ENCODE assay signal across 11 cellular contexts in the genomic region with DNA sequence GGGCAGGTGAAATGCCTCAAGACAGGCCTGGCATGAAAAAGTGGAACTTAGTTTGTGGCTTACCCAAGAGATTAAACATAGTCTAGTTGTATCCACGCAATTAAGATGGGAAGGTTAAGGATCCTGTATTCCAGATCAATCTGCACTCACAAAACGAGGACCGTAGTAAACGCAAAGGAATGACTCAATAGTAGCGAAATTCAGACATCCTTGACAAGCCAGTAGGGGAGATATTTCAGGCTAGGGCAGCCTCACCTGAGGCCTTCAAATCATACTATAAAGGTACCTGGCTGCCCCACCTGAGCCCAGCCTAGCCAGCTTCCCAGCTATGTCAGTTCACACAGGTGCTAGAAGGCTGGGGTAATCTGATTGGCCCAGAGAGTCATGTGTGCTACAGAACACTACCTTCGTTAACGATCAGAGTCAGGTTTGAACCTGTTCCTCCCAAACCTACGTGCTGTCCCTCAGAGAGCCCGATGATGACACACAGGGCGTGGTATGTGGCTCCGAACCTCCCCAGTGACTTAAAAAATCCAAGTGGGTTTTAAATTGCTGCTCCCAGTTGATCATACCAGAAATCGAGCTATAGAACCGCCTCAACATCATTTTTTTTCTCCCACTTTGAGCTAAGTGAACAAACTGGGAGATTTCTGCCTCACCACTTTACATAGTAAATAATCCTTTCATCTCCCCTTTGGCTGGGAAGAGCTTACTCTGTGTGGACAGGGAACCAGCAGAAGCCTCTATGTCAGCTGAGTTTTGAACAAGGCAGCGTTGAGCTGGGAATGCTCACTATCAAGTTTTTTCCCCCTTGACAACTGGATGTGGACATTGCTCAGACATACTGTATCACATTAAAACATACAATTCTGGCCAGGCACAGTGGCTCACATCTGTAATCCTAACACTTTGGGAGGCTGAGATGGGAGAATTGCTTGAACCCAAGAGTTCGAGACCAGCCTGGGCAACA. TPM values are rescaled to one million over a fixed set of nuclear protein-coding genes. Genes with fewer than 3 reads are reported as not detected.
DNase-seq lines count a peak whose midpoint lies in the region; ATAC-seq and TF ChIP-seq lines count a peak whose summit lies in the region.
"Had no signal": no experiment of that assay in that cellular context is flagged by ENCODE, and none has a peak within 500 bp of the region (broad histone marks: within the 10 kb centered on the region; RNA-seq: fewer than 3 reads in every experiment).

No MANE protein-coding gene starts in this region.

- peak; percentile 45 for ATAC-seq in body of pancreas
- no peak for ATAC-seq in GM19463 (IDR thresholded peaks at IDR 0.05; ENCODE audit: unreplicated experiment)
- ATAC-seq in HG03095 (IDR thresholded peaks at IDR 0.05; ENCODE audit: unreplicated experiment) = no peak

- intact Hi-C loops in body of pancreas (cut with DNase I) (no loop called here), tibial artery (cut with DNase I; ENCODE audit: low total_unique reads) (no loop called here)

- no peak for TF ChIP-seq CTCF in body of pancreas (IDR thresholded peaks at IDR 0.05)
- no peak for TF ChIP-seq CTCF in tibial artery (IDR thresholded peaks at IDR 0.05)

- H3K9me3 ChIP-seq in body of pancreas = no peaks in the 10 kb centered on the region
- H3K9me3 ChIP-seq in muscle layer of colon (ENCODE audit: low read length) = no peaks in the 10 kb centered on the region
- no peaks in the 10 kb centered on the region for H3K9me3 ChIP-seq in tibial artery
- H3K9me3 ChIP-seq: ascending aorta had no signal

- H3K27me3 ChIP-seq in body of pancreas (no peaks in the 10 kb centered on the region), muscle layer of colon (ENCODE audit: control insufficient read depth in 1 of 2, insufficient read depth in 2 of 2, low read length in 2 of 2) (no peaks in the 10 kb centered on the region), tibial artery (no peaks in the 10 kb centered on the region)
- H3K27me3 ChIP-seq: ascending aorta had no signal

- H3K36me3 ChIP-seq in body of pancreas (replicated peaks in 1 of 2; ENCODE audit: insufficient read depth in 1 of 2, low read depth in 2 of 2) = no peaks in the 10 kb centered on the region
- no peaks in the 10 kb centered on the region for H3K36me3 ChIP-seq in muscle layer of colon (ENCODE audit: insufficient read depth, low read length)
- no peaks in the 10 kb centered on the region for H3K36me3 ChIP-seq in tibial artery
- H3K36me3 ChIP-seq: ascending aorta had no signal

- H3K27ac ChIP-seq in body of pancreas = peak overlapping the region in 1 of 4 donors; percentile 5
- peak overlapping the region; percentile 16 for H3K27ac ChIP-seq in muscle layer of colon (ENCODE audit: low read depth, low read length)
- H3K27ac ChIP-seq in tibial artery = peak overlapping the region in 1 of 2 donors; percentile 38

- TF ChIP-seq POLR2A in body of pancreas (IDR thresholded peaks at IDR 0.05) = no peak

- WGBS in body of pancreas, 2 donors = 64 to 66% methylated on average over 14 to 15 of the region's 15 CpGs

- H3K9ac ChIP-seq in muscle layer of colon (ENCODE audit: low read length) = no peak overlapping the region

- peaks cover 27% of the 10 kb centered on the region for H3K4me1 ChIP-seq in body of pancreas
- peaks cover 57% of the 10 kb centered on the region for H3K4me1 ChIP-seq in muscle layer of colon (ENCODE audit: insufficient read depth, low read length)
- peaks cover 0 to 40% (median 22%) of the 10 kb centered on the region in 4 donors for H3K4me1 ChIP-seq in tibial artery

- H3K4me3 ChIP-seq in body of pancreas = no peak overlapping the region
- no peak overlapping the region for H3K4me3 ChIP-seq in muscle layer of colon (ENCODE audit: low read depth in 1 of 2, low read length in 2 of 2)
- H3K4me3 ChIP-seq in tibial artery = no peak overlapping the region

- DNase-seq in COLO668 (lab: John Stamatoyannopoulos, UW; ENCODE audit: unreplicated experiment) (peak; percentile 22), NCI-H1105 treated with DMSO at 0.1 percent for 48 hours (lab: John Stamatoyannopoulos, UW) (peak; percentile 24), body of pancreas (peak in 2 of 4 donors; percentile 22 to 43), tibial artery (no peak)
- no peak for DNase-seq in activated effector memory CD4-positive, alpha-beta T cell treated with Interleukin-2 at 50 U/mL for 16 hours
- DNase-seq: activated CD4-positive, alpha-beta memory T cell treated with anti-CD3 and anti-CD28 coated beads for 36 hours; nephron progenitor cell had no signal

RNA-seq across cellular contexts. Expression of a gene that starts 46.3 kb away (rescaled TPM):
- total RNA-seq in body of pancreas = 100 to 1,000 TPM; 168 to 241 TPM

Comparison
In these comparisons a context has a peak if more than half of its experiments do, and no peak if none do; other contexts are left out.
1. DNase-seq: peak in COLO668 (single experiment) and NCI-H1105 treated with DMSO at 0.1 percent for 48 hours (single experiment); none in activated effector memory CD4-positive, alpha-beta T cell treated with Interleukin-2 at 50 U/mL for 16 hours (single experiment) and tibial artery (0 of 2).